3 cellular contexts compared by ENCODE assay signal in the genomic region with DNA sequence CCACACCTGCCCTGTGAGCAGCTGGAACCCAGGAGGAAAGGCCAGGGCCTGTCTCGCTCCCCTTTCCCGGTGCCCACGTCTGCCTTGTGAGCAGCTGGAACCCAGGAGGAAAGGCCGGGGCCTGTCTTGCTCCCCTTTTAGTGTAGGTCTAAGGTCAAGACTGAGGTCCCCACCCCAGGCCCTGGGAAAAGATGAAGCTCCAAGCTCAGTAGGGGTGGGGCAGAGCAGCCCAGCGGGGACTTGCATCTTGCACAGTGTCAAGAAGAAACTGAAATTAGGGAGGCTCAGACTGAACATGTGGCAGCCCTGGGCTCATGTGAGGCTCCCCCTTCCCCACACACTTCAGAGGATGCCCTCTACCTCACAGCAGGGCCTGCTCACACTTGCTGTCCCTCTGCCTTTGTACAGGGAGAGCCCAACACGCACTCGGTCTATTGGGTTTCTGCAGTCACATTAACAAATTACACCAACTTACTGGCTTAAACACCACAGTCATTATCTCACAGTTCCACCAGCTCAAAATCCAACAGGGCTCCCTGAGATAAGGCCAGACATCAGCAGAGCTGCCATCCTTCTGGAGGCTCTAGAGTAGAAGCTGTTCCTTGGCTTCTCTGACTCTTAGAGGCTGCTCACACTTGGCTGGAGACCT.
TF ChIP-seq lines count a peak whose summit lies in the region.

No MANE protein-coding gene starts in this region.

TF ChIP-seq in SK-N-SH, 30 proteins besides CTCF, POLR2A, EP300 and RAD21:
- TF ChIP-seq TAF1 (IDR thresholded peaks at IDR 0.05; ENCODE audit: borderline replicate concordance, low read depth, low read length) (no peak), RXRA (IDR thresholded peaks at IDR 0.05; ENCODE audit: borderline replicate concordance, low read depth) (no peak), MXI1 (IDR thresholded peaks at IDR 0.05; ENCODE audit: low read depth, low read length) (no peak), JUND (IDR thresholded peaks at IDR 0.05) (no peak), FOSL2 (IDR thresholded peaks at IDR 0.05; ENCODE audit: borderline replicate concordance, low read depth) (no peak), MEF2A (IDR thresholded peaks at IDR 0.05; ENCODE audit: borderline replicate concordance, low read depth) (no peak), YY1 (IDR thresholded peaks at IDR 0.05; ENCODE audit: low read depth) (no peak), SMC3 (IDR thresholded peaks at IDR 0.05; ENCODE audit: low read depth, low read length) (no peak), NFIC (IDR thresholded peaks at IDR 0.05; ENCODE audit: borderline replicate concordance) (no peak), GABPA (IDR thresholded peaks at IDR 0.05; ENCODE audit: low read depth) (no peak), TCF12 (IDR thresholded peaks at IDR 0.05) (no peak), POLR2AphosphoS5 (IDR thresholded peaks at IDR 0.05; ENCODE audit: low read depth, low read length) (no peak), GATA2 (CRISPR knock-in tag; IDR thresholded peaks at IDR 0.05) (no peak), RFX5 (IDR thresholded peaks at IDR 0.05; ENCODE audit: low read length) (no peak), CHD2 (IDR thresholded peaks at IDR 0.05; ENCODE audit: low read length, partially characterized antibody) (no peak)
- TF ChIP-seq, protein P1, sequence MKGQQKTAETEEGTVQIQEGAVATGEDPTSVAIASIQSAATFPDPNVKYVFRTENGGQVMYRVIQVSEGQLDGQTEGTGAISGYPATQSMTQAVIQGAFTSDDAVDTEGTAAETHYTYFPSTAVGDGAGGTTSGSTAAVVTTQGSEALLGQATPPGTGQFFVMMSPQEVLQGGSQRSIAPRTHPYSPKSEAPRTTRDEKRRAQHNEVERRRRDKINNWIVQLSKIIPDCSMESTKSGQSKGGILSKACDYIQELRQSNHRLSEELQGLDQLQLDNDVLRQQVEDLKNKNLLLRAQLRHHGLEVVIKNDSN (IDR thresholded peaks at IDR 0.05; ENCODE audit: borderline replicate concordance, low read depth): no peak
- TF ChIP-seq, protein P2, sequence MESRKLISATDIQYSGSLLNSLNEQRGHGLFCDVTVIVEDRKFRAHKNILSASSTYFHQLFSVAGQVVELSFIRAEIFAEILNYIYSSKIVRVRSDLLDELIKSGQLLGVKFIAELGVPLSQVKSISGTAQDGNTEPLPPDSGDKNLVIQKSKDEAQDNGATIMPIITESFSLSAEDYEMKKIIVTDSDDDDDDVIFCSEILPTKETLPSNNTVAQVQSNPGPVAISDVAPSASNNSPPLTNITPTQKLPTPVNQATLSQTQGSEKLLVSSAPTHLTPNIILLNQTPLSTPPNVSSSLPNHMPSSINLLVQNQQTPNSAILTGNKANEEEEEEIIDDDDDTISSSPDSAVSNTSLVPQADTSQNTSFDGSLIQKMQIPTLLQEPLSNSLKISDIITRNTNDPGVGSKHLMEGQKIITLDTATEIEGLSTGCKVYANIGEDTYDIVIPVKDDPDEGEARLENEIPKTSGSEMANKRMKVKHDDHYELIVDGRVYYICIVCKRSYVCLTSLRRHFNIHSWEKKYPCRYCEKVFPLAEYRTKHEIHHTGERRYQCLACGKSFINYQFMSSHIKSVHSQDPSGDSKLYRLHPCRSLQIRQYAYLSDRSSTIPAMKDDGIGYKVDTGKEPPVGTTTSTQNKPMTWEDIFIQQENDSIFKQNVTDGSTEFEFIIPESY (IDR thresholded peaks at IDR 0.05; ENCODE audit: borderline replicate concordance, low read depth): no peak
- TF ChIP-seq, protein P3, sequence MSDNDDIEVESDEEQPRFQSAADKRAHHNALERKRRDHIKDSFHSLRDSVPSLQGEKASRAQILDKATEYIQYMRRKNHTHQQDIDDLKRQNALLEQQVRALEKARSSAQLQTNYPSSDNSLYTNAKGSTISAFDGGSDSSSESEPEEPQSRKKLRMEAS (IDR thresholded peaks at IDR 0.05; ENCODE audit: low read depth): no peak

TF ChIP-seq in SK-N-SH treated with all-trans-retinoic acid at 6 μM for 48 hours, 23 proteins besides CTCF, POLR2A, EP300 and RAD21:
- TF ChIP-seq, protein P4, sequence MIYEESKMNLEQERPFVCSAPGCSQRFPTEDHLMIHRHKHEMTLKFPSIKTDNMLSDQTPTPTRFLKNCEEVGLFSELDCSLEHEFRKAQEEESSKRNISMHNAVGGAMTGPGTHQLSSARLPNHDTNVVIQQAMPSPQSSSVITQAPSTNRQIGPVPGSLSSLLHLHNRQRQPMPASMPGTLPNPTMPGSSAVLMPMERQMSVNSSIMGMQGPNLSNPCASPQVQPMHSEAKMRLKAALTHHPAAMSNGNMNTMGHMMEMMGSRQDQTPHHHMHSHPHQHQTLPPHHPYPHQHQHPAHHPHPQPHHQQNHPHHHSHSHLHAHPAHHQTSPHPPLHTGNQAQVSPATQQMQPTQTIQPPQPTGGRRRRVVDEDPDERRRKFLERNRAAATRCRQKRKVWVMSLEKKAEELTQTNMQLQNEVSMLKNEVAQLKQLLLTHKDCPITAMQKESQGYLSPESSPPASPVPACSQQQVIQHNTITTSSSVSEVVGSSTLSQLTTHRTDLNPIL (CRISPR knock-in tag; IDR thresholded peaks at IDR 0.05; ENCODE audit: low read depth): no peak
- TF ChIP-seq GLIS3 (CRISPR knock-in tag; IDR thresholded peaks at IDR 0.05): no peak
- no peak for TF ChIP-seq ESRRG (CRISPR knock-in tag; IDR thresholded peaks at IDR 0.05)
- TF ChIP-seq CSDC2 (CRISPR knock-in tag; IDR thresholded peaks at IDR 0.05): no peak
- TF ChIP-seq ZNF8 (CRISPR knock-in tag; IDR thresholded peaks at IDR 0.05): no peak
- no peak for TF ChIP-seq ARNTL (CRISPR knock-in tag; IDR thresholded peaks at IDR 0.05; ENCODE audit: borderline replicate concordance, low read depth)

TF ChIP-seq in H1, 55 proteins besides CTCF, POLR2A, EP300 and RAD21:
- TF ChIP-seq, protein P5, sequence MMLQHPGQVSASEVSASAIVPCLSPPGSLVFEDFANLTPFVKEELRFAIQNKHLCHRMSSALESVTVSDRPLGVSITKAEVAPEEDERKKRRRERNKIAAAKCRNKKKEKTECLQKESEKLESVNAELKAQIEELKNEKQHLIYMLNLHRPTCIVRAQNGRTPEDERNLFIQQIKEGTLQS (IDR thresholded peaks at IDR 0.05; ENCODE audit: insufficient read depth, low read depth, low read length): no peak
- no peak for TF ChIP-seq JUND (IDR thresholded peaks at IDR 0.05; ENCODE audit: low read length)
- TF ChIP-seq TCF12 (IDR thresholded peaks at IDR 0.05; ENCODE audit: low read depth, low read length): no peak
- TF ChIP-seq, protein P6, sequence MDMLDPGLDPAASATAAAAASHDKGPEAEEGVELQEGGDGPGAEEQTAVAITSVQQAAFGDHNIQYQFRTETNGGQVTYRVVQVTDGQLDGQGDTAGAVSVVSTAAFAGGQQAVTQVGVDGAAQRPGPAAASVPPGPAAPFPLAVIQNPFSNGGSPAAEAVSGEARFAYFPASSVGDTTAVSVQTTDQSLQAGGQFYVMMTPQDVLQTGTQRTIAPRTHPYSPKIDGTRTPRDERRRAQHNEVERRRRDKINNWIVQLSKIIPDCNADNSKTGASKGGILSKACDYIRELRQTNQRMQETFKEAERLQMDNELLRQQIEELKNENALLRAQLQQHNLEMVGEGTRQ (IDR thresholded peaks at IDR 0.05; ENCODE audit: low read length): no peak
- no peak for TF ChIP-seq ZNF274 (IDR thresholded peaks at IDR 0.05; ENCODE audit: borderline replicate concordance, extremely low read depth, low read length)
- no peak for TF ChIP-seq KDM1A (IDR thresholded peaks at IDR 0.05; ENCODE audit: borderline replicate concordance, low read length)
- no peak for TF ChIP-seq SAP30 (IDR thresholded peaks at IDR 0.05; ENCODE audit: insufficient read depth, insufficient replicate concordance, low read length)
- no peak for TF ChIP-seq GABPA (IDR thresholded peaks at IDR 0.05; ENCODE audit: borderline replicate concordance, insufficient read depth, low read length)
- no peak for TF ChIP-seq HDAC2 (IDR thresholded peaks at IDR 0.05; ENCODE audit: borderline replicate concordance in 1 of 2, low read depth in 2 of 2, low read length in 2 of 2)
- no peak for TF ChIP-seq SIRT6 (IDR thresholded peaks at IDR 0.05; ENCODE audit: low read length)
- no peak for TF ChIP-seq POU5F1 (IDR thresholded peaks at IDR 0.05; ENCODE audit: low read depth, low read length)
- no peak for TF ChIP-seq BACH1 (IDR thresholded peaks at IDR 0.05; ENCODE audit: low read length)
- TF ChIP-seq EZH2 (IDR thresholded peaks at IDR 0.05; ENCODE audit: low read depth, low read length, severe bottlenecking): no peak
- no peak for TF ChIP-seq TAF7 (optimal IDR thresholded peaks at IDR 0.05; ENCODE audit: borderline replicate concordance, low read depth, low read length)
- TF ChIP-seq SIN3A (conservative IDR thresholded peaks at IDR 0.05 in 1 of 2, IDR thresholded peaks at IDR 0.05 in 1 of 2; ENCODE audit: low read depth in 1 of 2, low read length in 2 of 2): no peak
- no peak for TF ChIP-seq CHD1 (IDR thresholded peaks at IDR 0.05; ENCODE audit: low read depth, low read length)
- TF ChIP-seq, protein P7, sequence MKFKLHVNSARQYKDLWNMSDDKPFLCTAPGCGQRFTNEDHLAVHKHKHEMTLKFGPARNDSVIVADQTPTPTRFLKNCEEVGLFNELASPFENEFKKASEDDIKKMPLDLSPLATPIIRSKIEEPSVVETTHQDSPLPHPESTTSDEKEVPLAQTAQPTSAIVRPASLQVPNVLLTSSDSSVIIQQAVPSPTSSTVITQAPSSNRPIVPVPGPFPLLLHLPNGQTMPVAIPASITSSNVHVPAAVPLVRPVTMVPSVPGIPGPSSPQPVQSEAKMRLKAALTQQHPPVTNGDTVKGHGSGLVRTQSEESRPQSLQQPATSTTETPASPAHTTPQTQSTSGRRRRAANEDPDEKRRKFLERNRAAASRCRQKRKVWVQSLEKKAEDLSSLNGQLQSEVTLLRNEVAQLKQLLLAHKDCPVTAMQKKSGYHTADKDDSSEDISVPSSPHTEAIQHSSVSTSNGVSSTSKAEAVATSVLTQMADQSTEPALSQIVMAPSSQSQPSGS (IDR thresholded peaks at IDR 0.05; ENCODE audit: low read length): no peak
- no peak for TF ChIP-seq GTF2F1 (IDR thresholded peaks at IDR 0.05; ENCODE audit: borderline replicate concordance, low read depth, low read length)
